1 cellular context compared by ENCODE assay signal in genomic region chr17:56939869-56940484, GRCh38.
TF ChIP-seq lines count a peak whose summit lies in the region.

No MANE protein-coding gene starts in this region.

TF ChIP-seq in HepG2, 621 proteins besides CTCF, POLR2A, EP300 and RAD21 (continues in another document):
- peak; percentile 30; the same call in 1 of the 2 replicates for TF ChIP-seq SALL1 (CRISPR knock-in tag; IDR thresholded peaks at IDR 0.05)
- TF ChIP-seq ZNF567 (CRISPR knock-in tag; IDR thresholded peaks at IDR 0.05; ENCODE audit: borderline replicate concordance), result no peak
- no peak for TF ChIP-seq MIER3 (CRISPR knock-in tag; IDR thresholded peaks at IDR 0.05; ENCODE audit: borderline replicate concordance)
- TF ChIP-seq ZNF616 (CRISPR knock-in tag; IDR thresholded peaks at IDR 0.05; ENCODE audit: low read depth), result no peak
- TF ChIP-seq ZNF781 (CRISPR knock-in tag; IDR thresholded peaks at IDR 0.05; ENCODE audit: borderline replicate concordance, not compliant biosample characterization), result no peak
- TF ChIP-seq JDP2 (CRISPR knock-in tag; IDR thresholded peaks at IDR 0.05; ENCODE audit: borderline replicate concordance), result no peak
- TF ChIP-seq SMAD1 (CRISPR knock-in tag; IDR thresholded peaks at IDR 0.05; ENCODE audit: borderline replicate concordance, low read depth), result no peak
- no peak for TF ChIP-seq RELA (CRISPR knock-in tag; IDR thresholded peaks at IDR 0.05)
- TF ChIP-seq ZNF556 (CRISPR knock-in tag; IDR thresholded peaks at IDR 0.05; ENCODE audit: borderline replicate concordance), result no peak
- TF ChIP-seq ZNF331 (CRISPR knock-in tag; IDR thresholded peaks at IDR 0.05), result no peak; the same call in 1 of the 2 replicates
- no peak for TF ChIP-seq ZMYM2 (CRISPR knock-in tag; IDR thresholded peaks at IDR 0.05)
- TF ChIP-seq SIX4 (CRISPR knock-in tag; IDR thresholded peaks at IDR 0.05), result no peak
- TF ChIP-seq PRMT3 (CRISPR knock-in tag; IDR thresholded peaks at IDR 0.05; ENCODE audit: borderline replicate concordance, low read depth), result no peak
- TF ChIP-seq ZBTB7B (CRISPR knock-in tag; IDR thresholded peaks at IDR 0.05), result no peak
- TF ChIP-seq ZNF724P (CRISPR knock-in tag; IDR thresholded peaks at IDR 0.05; ENCODE audit: borderline replicate concordance), result no peak
- TF ChIP-seq PHF20 (CRISPR knock-in tag; IDR thresholded peaks at IDR 0.05), result no peak
- no peak for TF ChIP-seq ZNF768 (CRISPR knock-in tag; IDR thresholded peaks at IDR 0.05)
- TF ChIP-seq KLF11 (CRISPR knock-in tag; IDR thresholded peaks at IDR 0.05), result 0 out of 2 replicates have a peak, but pooled peaks have one; percentile 44
- TF ChIP-seq ZEB1 (IDR thresholded peaks at IDR 0.05; ENCODE audit: insufficient replicate concordance, low read depth), result no peak
- TF ChIP-seq CBX5 (CRISPR knock-in tag; IDR thresholded peaks at IDR 0.05; ENCODE audit: borderline replicate concordance), result no peak; the same call in 1 of the 2 replicates
- TF ChIP-seq PHB2 (IDR thresholded peaks at IDR 0.05; ENCODE audit: partially characterized antibody), result no peak
- no peak for TF ChIP-seq ZNF251 (CRISPR knock-in tag; IDR thresholded peaks at IDR 0.05)
- peak; percentile 40; the same call in 1 of the 2 replicates for TF ChIP-seq ZGPAT (CRISPR knock-in tag; IDR thresholded peaks at IDR 0.05)
- TF ChIP-seq ZBTB44 (CRISPR knock-in tag; IDR thresholded peaks at IDR 0.05), result no peak
- TF ChIP-seq ZNF670 (CRISPR knock-in tag; IDR thresholded peaks at IDR 0.05; ENCODE audit: borderline replicate concordance), result no peak
- no peak for TF ChIP-seq HNRNPLL (IDR thresholded peaks at IDR 0.05; ENCODE audit: low read depth, low read length, poor library complexity, severe bottlenecking)
- no peak for TF ChIP-seq ZNF160 (CRISPR knock-in tag; IDR thresholded peaks at IDR 0.05)
- no peak for TF ChIP-seq RBFOX2 (IDR thresholded peaks at IDR 0.05; ENCODE audit: low read depth, low read length)
- no peak for TF ChIP-seq MYNN (CRISPR knock-in tag; IDR thresholded peaks at IDR 0.05; ENCODE audit: low read depth)
- TF ChIP-seq ARID5B (CRISPR knock-in tag; IDR thresholded peaks at IDR 0.05), result no peak
- TF ChIP-seq ZNF570 (CRISPR knock-in tag; IDR thresholded peaks at IDR 0.05; ENCODE audit: borderline replicate concordance), result no peak
- no peak for TF ChIP-seq ZNF367 (CRISPR knock-in tag; IDR thresholded peaks at IDR 0.05; ENCODE audit: borderline replicate concordance)
- no peak for TF ChIP-seq ZNF878 (CRISPR knock-in tag; IDR thresholded peaks at IDR 0.05)
- TF ChIP-seq SP1 (IDR thresholded peaks at IDR 0.05), result no peak
- TF ChIP-seq SP1 (CRISPR knock-in tag; IDR thresholded peaks at IDR 0.05), result no peak
- TF ChIP-seq ZNF766 (CRISPR knock-in tag; IDR thresholded peaks at IDR 0.05; ENCODE audit: borderline replicate concordance), result no peak
- TF ChIP-seq SNAPC4 (CRISPR knock-in tag; IDR thresholded peaks at IDR 0.05), result no peak
- no peak for TF ChIP-seq NR0B2 (CRISPR knock-in tag; IDR thresholded peaks at IDR 0.05)
- no peak for TF ChIP-seq ZBTB14 (CRISPR knock-in tag; IDR thresholded peaks at IDR 0.05)
- no peak for TF ChIP-seq ZNF101 (CRISPR knock-in tag; IDR thresholded peaks at IDR 0.05; ENCODE audit: borderline replicate concordance, low read depth)
- TF ChIP-seq ZBTB8A (CRISPR knock-in tag; IDR thresholded peaks at IDR 0.05; ENCODE audit: borderline replicate concordance, low read depth), result no peak
- TF ChIP-seq CHD4 (IDR thresholded peaks at IDR 0.05; ENCODE audit: borderline replicate concordance, low read length), result no peak
- TF ChIP-seq IKZF5 (CRISPR knock-in tag; IDR thresholded peaks at IDR 0.05), result no peak
- no peak for TF ChIP-seq AGO1 (IDR thresholded peaks at IDR 0.05; ENCODE audit: low read depth, low read length, poor library complexity, severe bottlenecking)
- no peak for TF ChIP-seq PREB (CRISPR knock-in tag; IDR thresholded peaks at IDR 0.05)
- TF ChIP-seq RBM22 (optimal IDR thresholded peaks at IDR 0.05; ENCODE audit: low read length), result no peak
- TF ChIP-seq ZBTB21 (CRISPR knock-in tag; IDR thresholded peaks at IDR 0.05), result no peak
